ENCODE assay signal across 9 cellular contexts in the genomic region with DNA sequence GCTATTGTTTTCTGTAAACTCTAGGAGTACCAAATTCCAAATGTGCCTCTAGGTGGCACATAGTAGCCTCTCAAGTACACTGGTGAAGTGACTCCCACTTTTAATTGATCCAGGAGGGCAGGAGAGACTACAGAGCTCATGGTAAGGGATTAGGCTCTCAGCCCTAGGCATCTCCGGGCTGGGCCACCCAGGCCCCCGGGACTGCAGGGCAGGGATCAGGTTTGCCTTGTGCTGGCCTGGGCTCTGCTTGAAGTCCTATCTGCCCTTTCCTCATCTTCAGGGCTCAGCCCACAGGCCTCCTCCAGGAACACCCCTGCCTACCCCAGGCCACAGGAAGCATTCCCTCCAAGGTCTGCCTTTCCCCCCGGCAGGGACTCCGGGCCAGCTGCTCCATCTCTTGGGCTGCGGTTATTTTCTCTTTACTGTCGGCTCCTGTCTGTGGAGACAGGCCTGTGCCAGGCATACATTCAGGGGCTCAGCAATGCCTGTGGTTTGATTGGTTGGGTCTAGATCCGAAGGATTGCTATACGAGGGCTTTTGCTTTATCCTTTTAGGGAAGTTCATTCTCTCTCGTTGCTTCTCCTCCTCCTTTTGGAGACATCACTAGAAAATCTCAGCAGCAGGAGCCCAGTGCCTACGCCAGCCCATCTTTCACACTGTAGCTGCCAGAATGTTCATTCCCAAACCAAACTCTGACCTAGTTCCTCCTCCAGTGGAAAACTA. TPM values are rescaled to one million over a fixed set of nuclear protein-coding genes. Genes with fewer than 3 reads are reported as not detected.
A peak's percentile ranks its signal among the peaks of the same experiment; 100 is the strongest.
DNase-seq lines count a peak whose midpoint lies in the region; ATAC-seq and TF ChIP-seq lines count a peak whose summit lies in the region.
"Had no signal": no experiment of that assay in that cellular context is flagged by ENCODE, and none has a peak within 500 bp of the region (broad histone marks: within the 10 kb centered on the region; RNA-seq: fewer than 3 reads in every experiment).

No MANE protein-coding gene starts in this region.

- H3K27ac Mint-ChIP-seq in endodermal cell (peak overlapping the region; percentile 52), nephron (peak overlapping the region; percentile 61 to 85 (median 79))
- no peak overlapping the region for H3K27ac Mint-ChIP-seq in CD8-positive, alpha-beta memory T cell

- peaks cover 6% of the 10 kb centered on the region for H3K36me3 Mint-ChIP-seq in endodermal cell (ENCODE audit: low read depth)
- H3K36me3 Mint-ChIP-seq in nephron (ENCODE audit: low read depth), result peaks cover 4% of the 10 kb centered on the region
- peaks cover 0 to 2% (median 0%) of the 10 kb centered on the region in 3 donors for H3K36me3 Mint-ChIP-seq in CD8-positive, alpha-beta memory T cell

- CTCF ChIA-PET in CD8-positive, alpha-beta memory T cell (lab: Charles Lee), result interaction anchor here (1.0 to 1.4 kb wide), 2 partner anchors 44 to 79 kb away, joined by 3 read pairs; no protein-coding TSS in a partner anchor

- H3K27me3 Mint-ChIP-seq in endodermal cell (ENCODE audit: insufficient read depth) (no peaks in the 10 kb centered on the region), nephron (ENCODE audit: low read depth) (no peaks in the 10 kb centered on the region)
- peaks cover 0 to 37% of the 10 kb centered on the region in 2 donors for H3K27me3 Mint-ChIP-seq in CD8-positive, alpha-beta memory T cell

- peaks cover 20% of the 10 kb centered on the region for H3K4me1 Mint-ChIP-seq in endodermal cell
- H3K4me1 Mint-ChIP-seq in nephron, result peaks cover 76% of the 10 kb centered on the region
- no peaks in the 10 kb centered on the region for H3K4me1 Mint-ChIP-seq in CD8-positive, alpha-beta memory T cell
- H3K4me1 Mint-ChIP-seq: central memory CD8-positive, alpha-beta T cell had no signal

- H3K9ac ChIP-seq in endodermal cell (ENCODE audit: extremely low read depth, low read length, poor library complexity, severe bottlenecking), result no peak overlapping the region

- no peaks in the 10 kb centered on the region for H3K27me3 ChIP-seq in endodermal cell (ENCODE audit: control insufficient read depth, insufficient read depth, low read length, poor library complexity, severe bottlenecking)
- H3K27me3 ChIP-seq in CD8-positive, alpha-beta memory T cell (ENCODE audit: insufficient read depth, low read length, poor library complexity, severe bottlenecking), result no peaks in the 10 kb centered on the region

- DNase-seq in NCI-H446 (lab: John Stamatoyannopoulos, UW) (peak; percentile 11 to 31), endodermal cell (peak; percentile 74), GM10266 (ENCODE audit: extremely low spot score) (no peak), glomerular visceral epithelial cell (ENCODE audit: extremely low spot score) (no peak)
- no peak for DNase-seq in CD8-positive, alpha-beta memory T cell

- H3K4me3 Mint-ChIP-seq in endodermal cell (no peak overlapping the region), nephron (peak overlapping the region in 1 of 3 experiments; percentile 51)
- H3K4me3 Mint-ChIP-seq in CD8-positive, alpha-beta memory T cell, result no peak overlapping the region
- H3K4me3 Mint-ChIP-seq: central memory CD8-positive, alpha-beta T cell had no signal

- TF ChIP-seq CTCF in C4-2B (conservative IDR thresholded peaks at IDR 0.05) (peak; percentile 24), endodermal cell (conservative IDR thresholded peaks at IDR 0.05) (peak; percentile 56), nephron (IDR thresholded peaks at IDR 0.05; ENCODE audit: unreplicated experiment in 3 of 3) (no peak), GM10266 (IDR thresholded peaks at IDR 0.05; ENCODE audit: control insufficient read depth, insufficient read depth, low read depth, missing control alignments) (no peak)

- POLR2A ChIA-PET in CD8-positive, alpha-beta memory T cell (lab: Charles Lee), result no interaction called here

- ATAC-seq in GM21515 (IDR thresholded peaks at IDR 0.05; ENCODE audit: unreplicated experiment), result no peak

- peaks cover 4% of the 10 kb centered on the region for H3K9me3 Mint-ChIP-seq in endodermal cell
- H3K9me3 Mint-ChIP-seq in nephron, result no peaks in the 10 kb centered on the region
- H3K9me3 Mint-ChIP-seq in CD8-positive, alpha-beta memory T cell, result no peaks in the 10 kb centered on the region
- H3K9me3 Mint-ChIP-seq: central memory CD8-positive, alpha-beta T cell had no signal

- peaks cover 8% of the 10 kb centered on the region for H3K9me3 ChIP-seq in endodermal cell (ENCODE audit: control insufficient read depth, low read length)
- H3K9me3 ChIP-seq in CD8-positive, alpha-beta memory T cell (ENCODE audit: low read length), result no peaks in the 10 kb centered on the region

- no peaks in the 10 kb centered on the region for H3K4me1 ChIP-seq in endodermal cell (ENCODE audit: control insufficient read depth, insufficient read depth, low read length)
- H3K4me1 ChIP-seq in CD8-positive, alpha-beta memory T cell (ENCODE audit: insufficient read depth, low read length), result no peaks in the 10 kb centered on the region

- H3K36me3 ChIP-seq in endodermal cell (ENCODE audit: control insufficient read depth, insufficient read depth, low read length), result no peaks in the 10 kb centered on the region
- H3K36me3 ChIP-seq in CD8-positive, alpha-beta memory T cell (ENCODE audit: insufficient read depth, low read length), result no peaks in the 10 kb centered on the region

- WGBS in endodermal cell (ENCODE audit: insufficient coverage in 1 of 2, insufficient read length in 1 of 2), 2 experiments, result 69 to 79% methylated on average over 6 to 10 of the region's 10 CpGs

- no peak overlapping the region for H3K27ac ChIP-seq in C4-2B
- H3K27ac ChIP-seq in endodermal cell (ENCODE audit: low read depth, low read length), result no peak overlapping the region
- H3K27ac ChIP-seq in CD8-positive, alpha-beta memory T cell (ENCODE audit: low read depth, low read length), result no peak overlapping the region

- no peak overlapping the region for H3K4me3 ChIP-seq in endodermal cell (ENCODE audit: low read length)
- no peak overlapping the region for H3K4me3 ChIP-seq in CD8-positive, alpha-beta memory T cell (ENCODE audit: low read length)

RNA-seq across cellular contexts. Expression of a gene that starts 32.8 kb away (rescaled TPM):
- 10 to 100 TPM; 27.3 to 37.3 TPM for total RNA-seq in endodermal cell
- polyA plus RNA-seq in endodermal cell (2013, experiment 1 of 2), result 23.2 TPM
- 21.9 TPM for polyA plus RNA-seq in endodermal cell (2013, experiment 2 of 2)
- total RNA-seq in CD8-positive, alpha-beta memory T cell, result under 1 TPM; 0.07 to 0.18 TPM
- 0.59 TPM for polyA plus RNA-seq in CD8-positive, alpha-beta memory T cell

Comparison
In these comparisons a context has a peak if more than half of its experiments do, and no peak if none do; other contexts are left out.
1. CTCF ChIP-seq: peak in C4-2B (single experiment) and endodermal cell (single experiment); none in nephron (0 of 3) and GM10266 (single experiment).
2. DNase-seq: peak in NCI-H446 (2 of 2) and endodermal cell (single experiment); none in GM10266 (single experiment), CD8-positive, alpha-beta memory T cell (0 of 5) and glomerular visceral epithelial cell (single experiment).
3. H3K27ac Mint-ChIP-seq: peak in endodermal cell (single experiment) and nephron (3 of 3); none in CD8-positive, alpha-beta memory T cell (0 of 8).
4. RNA of a gene that starts 32.8 kb away (total RNA-seq): 27.3 to 37.3 TPM in endodermal cell; 0.07 to 0.18 TPM in CD8-positive, alpha-beta memory T cell; every median in the first group is over 10 times any median in the second.